24 cellular contexts compared by ENCODE assay signal in genomic region chr13:114029866-114030625, GRCh38. TPM values are rescaled to one million over a fixed set of nuclear protein-coding genes. Genes with fewer than 3 reads are reported as not detected.
A peak's percentile ranks its signal among the peaks of the same experiment; 100 is the strongest.
DNase-seq lines count a peak whose midpoint lies in the region; ATAC-seq lines count a peak whose summit lies in the region.
"Had no signal": no experiment of that assay in that cellular context is flagged by ENCODE, and none has a peak within 500 bp of the region (broad histone marks: within the 10 kb centered on the region; RNA-seq: fewer than 3 reads in every experiment).

No MANE protein-coding gene starts in this region.

- H3K9me3 ChIP-seq in T-helper 17 cell (ENCODE audit: control insufficient read depth, low read length, poor library complexity, severe bottlenecking), result no peaks in the 10 kb centered on the region
- no peaks in the 10 kb centered on the region for H3K9me3 ChIP-seq in right cardiac atrium (ENCODE audit: control insufficient read depth, low read length)
- H3K9me3 ChIP-seq: esophagus squamous epithelium, gastroesophageal sphincter, neutrophil, suprapubic skin had no signal

- peaks cover 11% of the 10 kb centered on the region for H3K4me1 ChIP-seq in right cardiac atrium (ENCODE audit: control insufficient read depth, insufficient read depth, low read length)

- H3K36me3 Mint-ChIP-seq in activated naive CD4-positive, alpha-beta T cell treated with anti-CD3 and anti-CD28 coated beads, Interleukin-2, amount 50 U/mL, for 72 hours, result peaks cover 0 to 20% of the 10 kb centered on the region in 2 donors
- H3K36me3 Mint-ChIP-seq in T-helper 17 cell (ENCODE audit: low read depth), result peaks cover 4% of the 10 kb centered on the region
- peaks cover 53% of the 10 kb centered on the region for H3K36me3 Mint-ChIP-seq in stimulated activated effector memory CD8-positive, alpha-beta T cell treated with anti-CD3 and anti-CD28 coated beads, Interleukin-12 subunit alpha, Interleukin-12 subunit beta, amount 100 ng/mL, for 72 hours

- no peak overlapping the region for H3K4me3 ChIP-seq in right cardiac atrium (ENCODE audit: low read length)
- H3K4me3 ChIP-seq: BLaER1 treated with 17β-estradiol and CSF1 and Interleukin-3, amounts not matched to agents 10 nM and 100 nM; esophagus squamous epithelium; gastroesophageal sphincter; suprapubic skin had no signal

- intact Hi-C loops in right cardiac atrium (cut with DNase I), result no loop called here

- no peak for DNase-seq in activated naive CD4-positive, alpha-beta T cell treated with anti-CD3 and anti-CD28 coated beads, Interleukin-2, amount 50 U/mL, for 72 hours (ENCODE audit: low spot score in 2 of 2)
- DNase-seq in activated naive CD4-positive, alpha-beta T cell treated with anti-CD3 and anti-CD28 coated beads, Interleukin-2, amount 50 U/mL, for 16 hours, result no peak
- no peak for DNase-seq in T-helper 17 cell
- DNase-seq in right cardiac atrium, result peak; percentile 15 to 48 (median 45)
- no peak for DNase-seq in stimulated activated effector memory CD8-positive, alpha-beta T cell treated with anti-CD3 and anti-CD28 coated beads, Interleukin-12 subunit alpha, Interleukin-12 subunit beta, amount 100 ng/mL, for 72 hours (ENCODE audit: low spot score in 2 of 2)
- DNase-seq in T1000 (lab: John Stamatoyannopoulos, UW), result no peak
- DNase-seq: activated CD4-positive, alpha-beta T cell treated with anti-CD3 and anti-CD28 coated beads for 4 hours; activated effector memory CD4-positive, alpha-beta T cell treated with Interleukin-2 at 50 U/mL for 16 hours; anterior cingulate cortex; cerebellar nuclear complex; effector memory CD4-positive, alpha-beta T cell; esophagus squamous epithelium; KG1; NCI-H69; SHP77; stimulated activated CD4-positive, alpha-beta T cell treated with anti-CD3 and anti-CD28 coated beads, Interleukin-4, amount 100 ng/mL, for 4 hours; SW 1271 had no signal

- 89% methylated on average over 23 of the region's 23 CpGs for WGBS in right cardiac atrium

- H3K27me3 Mint-ChIP-seq in T-helper 17 cell, result no peaks in the 10 kb centered on the region

- H3K4me3 Mint-ChIP-seq in T-helper 17 cell, result peak overlapping the region; percentile 9
- no peak overlapping the region for H3K4me3 Mint-ChIP-seq in stimulated activated effector memory CD8-positive, alpha-beta T cell treated with anti-CD3 and anti-CD28 coated beads, Interleukin-12 subunit alpha, Interleukin-12 subunit beta, amount 100 ng/mL, for 72 hours

- H3K27ac ChIP-seq in right cardiac atrium (ENCODE audit: low read length), result no peak overlapping the region
- H3K27ac ChIP-seq: BLaER1 treated with 17β-estradiol and CSF1 and Interleukin-3, amounts not matched to agents 10 nM and 100 nM; esophagus squamous epithelium; neutrophil; suprapubic skin had no signal

- no peaks in the 10 kb centered on the region for H3K27me3 ChIP-seq in right cardiac atrium (ENCODE audit: control insufficient read depth, insufficient read depth)
- H3K27me3 ChIP-seq: BLaER1 treated with 17β-estradiol and CSF1 and Interleukin-3, amounts not matched to agents 10 nM and 100 nM; gastroesophageal sphincter; neutrophil; suprapubic skin had no signal

- peak overlapping the region in 1 of 2 donors; percentile 41 for H3K27ac Mint-ChIP-seq in activated naive CD4-positive, alpha-beta T cell treated with anti-CD3 and anti-CD28 coated beads, Interleukin-2, amount 50 U/mL, for 72 hours
- no peak overlapping the region for H3K27ac Mint-ChIP-seq in T-helper 17 cell
- peak overlapping the region; percentile 74 for H3K27ac Mint-ChIP-seq in stimulated activated effector memory CD8-positive, alpha-beta T cell treated with anti-CD3 and anti-CD28 coated beads, Interleukin-12 subunit alpha, Interleukin-12 subunit beta, amount 100 ng/mL, for 72 hours

- peaks cover 0 to 9% of the 10 kb centered on the region in 2 donors for H3K9me3 Mint-ChIP-seq in activated naive CD4-positive, alpha-beta T cell treated with anti-CD3 and anti-CD28 coated beads, Interleukin-2, amount 50 U/mL, for 72 hours
- H3K9me3 Mint-ChIP-seq in stimulated activated effector memory CD8-positive, alpha-beta T cell treated with anti-CD3 and anti-CD28 coated beads, Interleukin-12 subunit alpha, Interleukin-12 subunit beta, amount 100 ng/mL, for 72 hours, result no peaks in the 10 kb centered on the region

- peak; percentile 11 to 17 for ATAC-seq in activated naive CD4-positive, alpha-beta T cell treated with anti-CD3 and anti-CD28 coated beads, Interleukin-2, amount 50 U/mL, for 72 hours
- ATAC-seq in T-helper 17 cell (peak; percentile 14), right cardiac atrium (no peak), GM19023 (IDR thresholded peaks at IDR 0.05; ENCODE audit: unreplicated experiment) (no peak), GM21825 (IDR thresholded peaks at IDR 0.05; ENCODE audit: unreplicated experiment) (no peak)
- peak; percentile 24 for ATAC-seq in stimulated activated effector memory CD8-positive, alpha-beta T cell treated with anti-CD3 and anti-CD28 coated beads, Interleukin-12 subunit alpha, Interleukin-12 subunit beta, amount 100 ng/mL, for 72 hours
- ATAC-seq: gastroesophageal sphincter had no signal

- H3K4me1 Mint-ChIP-seq in T-helper 17 cell, result peaks cover 18% of the 10 kb centered on the region
- peaks cover 41% of the 10 kb centered on the region for H3K4me1 Mint-ChIP-seq in stimulated activated effector memory CD8-positive, alpha-beta T cell treated with anti-CD3 and anti-CD28 coated beads, Interleukin-12 subunit alpha, Interleukin-12 subunit beta, amount 100 ng/mL, for 72 hours

RNA-seq across cellular contexts. Expression of gene C13orf46, which starts 56.2 kb away (rescaled TPM):
- 1 to 10 TPM in 1 of 2 donors, under 1 TPM in 1; 0.61 to 3.6 TPM for total RNA-seq in activated naive CD4-positive, alpha-beta T cell treated with anti-CD3 and anti-CD28 coated beads, Interleukin-2, amount 50 U/mL, for 72 hours
- total RNA-seq in T-helper 17 cell (10 to 100 TPM; 18.6 to 22.6 TPM), right cardiac atrium (under 1 TPM; 0.21 to 0.76 (median 0.38) TPM)
- polyA plus RNA-seq in right cardiac atrium, result 0.20 TPM
- total RNA-seq: esophagus squamous epithelium, G401 had no signal

Comparison
In these comparisons a context has a peak if more than half of its experiments do, and no peak if none do; other contexts are left out.
1. ATAC-seq: peak in activated naive CD4-positive, alpha-beta T cell treated with anti-CD3 and anti-CD28 coated beads, Interleukin-2, amount 50 U/mL, for 72 hours (2 of 2), T-helper 17 cell (single experiment) and stimulated activated effector memory CD8-positive, alpha-beta T cell treated with anti-CD3 and anti-CD28 coated beads, Interleukin-12 subunit alpha, Interleukin-12 subunit beta, amount 100 ng/mL, for 72 hours (single experiment); none in right cardiac atrium (0 of 2), GM19023 (single experiment) and GM21825 (single experiment).
2. DNase-seq: peak in right cardiac atrium (3 of 3); none in activated naive CD4-positive, alpha-beta T cell treated with anti-CD3 and anti-CD28 coated beads, Interleukin-2, amount 50 U/mL, for 72 hours (0 of 2), activated naive CD4-positive, alpha-beta T cell treated with anti-CD3 and anti-CD28 coated beads, Interleukin-2, amount 50 U/mL, for 16 hours (single experiment), T-helper 17 cell (0 of 3), stimulated activated effector memory CD8-positive, alpha-beta T cell treated with anti-CD3 and anti-CD28 coated beads, Interleukin-12 subunit alpha, Interleukin-12 subunit beta, amount 100 ng/mL, for 72 hours (0 of 2) and T1000 (single experiment).
3. RNA of gene C13orf46, which starts 56.2 kb away (total RNA-seq): 18.6 to 22.6 TPM in T-helper 17 cell; 0.61 to 3.6 TPM in activated naive CD4-positive, alpha-beta T cell treated with anti-CD3 and anti-CD28 coated beads, Interleukin-2, amount 50 U/mL, for 72 hours and 0.21 to 0.76 TPM in right cardiac atrium; every median in the first group is over 4 times any median in the second.